In the genomic region with DNA sequence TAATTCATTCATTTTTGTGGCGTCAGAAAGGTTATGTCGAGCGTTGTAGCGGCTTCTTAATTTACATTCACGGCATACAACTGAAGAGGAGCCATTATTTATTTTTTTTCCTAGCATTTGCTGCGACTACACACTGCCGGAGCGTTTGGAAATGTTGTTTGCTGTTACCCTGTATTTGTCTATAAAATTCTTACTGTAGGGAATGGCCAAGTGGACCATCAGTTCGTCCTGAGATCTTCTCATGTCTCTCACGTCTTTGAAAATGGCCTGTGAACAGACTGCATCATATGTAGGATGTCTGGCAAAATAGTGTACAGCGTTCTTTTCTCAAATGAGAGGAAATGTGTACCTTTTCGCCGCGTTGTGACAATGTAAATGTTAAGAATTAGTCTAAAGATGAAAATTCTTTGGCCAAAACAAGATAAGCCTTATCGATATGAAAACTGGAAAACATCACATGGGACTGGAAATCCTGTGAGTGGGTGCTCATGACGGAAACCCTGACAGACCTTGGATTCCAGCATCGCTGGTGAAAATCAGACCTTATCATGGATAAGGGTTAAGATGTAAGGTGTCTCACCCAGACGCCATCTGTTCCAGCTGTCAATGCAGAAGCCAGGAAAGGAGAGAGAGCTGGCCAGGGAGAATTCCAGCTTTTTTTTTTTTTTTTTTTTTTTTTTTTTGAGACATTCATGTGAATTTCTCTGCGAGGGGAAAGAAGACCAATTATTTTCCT, we compare ENCODE assay signal across 8 cellular contexts. TPM values are rescaled to one million over a fixed set of nuclear protein-coding genes. Genes with fewer than 3 reads are reported as not detected.
DNase-seq lines count a peak whose midpoint lies in the region; ATAC-seq, FAIRE-seq and TF ChIP-seq lines count a peak whose summit lies in the region.

No MANE protein-coding gene starts in this region.

- no peaks in the 10 kb centered on the region for H3K9me3 Mint-ChIP-seq in T-helper 2 cell treated with Interferon-gamma antibody and Interleukin-4, amounts not matched to agents 5 μg/mL and 100 μg/mL, for 36 hours

- peak in 1 of 4 experiments; percentile 2 for TF ChIP-seq CTCF in gastroesophageal sphincter (IDR thresholded peaks at IDR 0.05)
- TF ChIP-seq CTCF in D721Med (IDR thresholded peaks at IDR 0.05; ENCODE audit: insufficient read depth, missing control alignments) = no peak

- H3K4me3 ChIP-seq in gastroesophageal sphincter = peak overlapping the region; percentile 50 to 94
- H3K4me3 ChIP-seq in small intestine (ENCODE audit: low read depth in 1 of 2, low read length in 2 of 2) = peak overlapping the region; percentile 81 to 97

- peak overlapping the region; percentile 88 for H3K4me3 Mint-ChIP-seq in T-helper 2 cell treated with Interferon-gamma antibody and Interleukin-4, amounts not matched to agents 5 μg/mL and 100 μg/mL, for 36 hours

- DNase-seq in NCI-H1694 treated with DMSO at 0.1 percent for 48 hours (lab: John Stamatoyannopoulos, UW) (peak; percentile 53), NCI-H1694 (lab: John Stamatoyannopoulos, UW) (no peak), small intestine (peak; percentile 17), D721Med (ENCODE audit: insufficient read length, low spot score) (no peak), UCSD-AML1 (lab: John Stamatoyannopoulos, UW; ENCODE audit: unreplicated experiment) (no peak)
- no peak for DNase-seq in T-helper 2 cell treated with Interferon-gamma antibody and Interleukin-4, amounts not matched to agents 5 μg/mL and 100 μg/mL, for 36 hours (ENCODE audit: low spot score)

- H3K27me3 Mint-ChIP-seq in T-helper 2 cell treated with Interferon-gamma antibody and Interleukin-4, amounts not matched to agents 5 μg/mL and 100 μg/mL, for 36 hours (ENCODE audit: low read depth) = no peaks in the 10 kb centered on the region

- H3K36me3 ChIP-seq in gastroesophageal sphincter (no peaks in the 10 kb centered on the region), small intestine (ENCODE audit: control insufficient read depth in 2 of 2, insufficient read depth in 2 of 2, low read length in 2 of 2) (no peaks in the 10 kb centered on the region)

- H3K9me3 ChIP-seq in gastroesophageal sphincter (no peaks in the 10 kb centered on the region), small intestine (ENCODE audit: control insufficient read depth, low read depth) (no peaks in the 10 kb centered on the region)

- H3K27ac ChIP-seq in gastroesophageal sphincter (peak overlapping the region; percentile 68 to 95 (median 92)), small intestine (ENCODE audit: low read depth in 1 of 2, low read length in 1 of 2) (peak overlapping the region; percentile 84 to 95)

- TF ChIP-seq POLR2A in gastroesophageal sphincter (IDR thresholded peaks at IDR 0.05) = no peak

- peaks cover 14% of the 10 kb centered on the region for H3K36me3 Mint-ChIP-seq in T-helper 2 cell treated with Interferon-gamma antibody and Interleukin-4, amounts not matched to agents 5 μg/mL and 100 μg/mL, for 36 hours (ENCODE audit: low read depth)

- no peak for ATAC-seq in gastroesophageal sphincter
- ATAC-seq in HG02759 (IDR thresholded peaks at IDR 0.05; ENCODE audit: unreplicated experiment) = no peak

- H3K4me1 ChIP-seq in gastroesophageal sphincter = peaks cover 0 to 50% (median 13%) of the 10 kb centered on the region in 3 donors
- H3K4me1 ChIP-seq in small intestine (ENCODE audit: control insufficient read depth in 2 of 2, insufficient read depth in 1 of 2, low read depth in 1 of 2, low read length in 1 of 2) = peaks cover 2 to 5% of the 10 kb centered on the region in 2 donors

- peak overlapping the region; percentile 90 for H3K27ac Mint-ChIP-seq in T-helper 2 cell treated with Interferon-gamma antibody and Interleukin-4, amounts not matched to agents 5 μg/mL and 100 μg/mL, for 36 hours

- TF ChIP-seq EP300 in gastroesophageal sphincter (IDR thresholded peaks at IDR 0.05) = no peak

- H3K27me3 ChIP-seq in gastroesophageal sphincter = no peaks in the 10 kb centered on the region
- no peaks in the 10 kb centered on the region for H3K27me3 ChIP-seq in small intestine (ENCODE audit: control insufficient read depth in 2 of 2, insufficient read depth in 2 of 2, low read length in 2 of 2)

- peaks cover 37% of the 10 kb centered on the region for H3K4me1 Mint-ChIP-seq in T-helper 2 cell treated with Interferon-gamma antibody and Interleukin-4, amounts not matched to agents 5 μg/mL and 100 μg/mL, for 36 hours (ENCODE audit: low read depth)

- FAIRE-seq in small intestine (lab: Jason Lieb, UNC) = no peak
- no peak for FAIRE-seq in D721Med (lab: Jason Lieb, UNC)

- 6 to 19% methylated on average over 11 to 19 of the region's 19 CpGs for WGBS in gastroesophageal sphincter (ENCODE audit: low coverage in 1 of 2), 2 donors
- 6 to 10% (median 7%) methylated on average over 19 of the region's 19 CpGs for WGBS in small intestine, 3 donors

RNA-seq across cellular contexts. Expression of a gene that starts 1.5 kb away (rescaled TPM):
- total RNA-seq in gastroesophageal sphincter = 10 to 100 TPM; 10.9 to 29.0 (median 18.7) TPM
- polyA plus RNA-seq in small intestine = 1 to 10 TPM; 4.0 to 9.9 (median 7.0) TPM

Comparison
In these comparisons a context has a peak if more than half of its experiments do, and no peak if none do; other contexts are left out.
1. DNase-seq: peak in NCI-H1694 treated with DMSO at 0.1 percent for 48 hours (single experiment) and small intestine (single experiment); none in NCI-H1694 (single experiment), T-helper 2 cell treated with Interferon-gamma antibody and Interleukin-4, amounts not matched to agents 5 μg/mL and 100 μg/mL, for 36 hours (single experiment), D721Med (single experiment) and UCSD-AML1 (single experiment).